ENCODE assay signal across 22 cellular contexts in genomic region chr4:26648260-26648659, GRCh38.
"Had no signal": no experiment of that assay in that cellular context is flagged by ENCODE, and none has a peak within 500 bp of the region (broad histone marks: within the 10 kb centered on the region; RNA-seq: fewer than 3 reads in every experiment).

No MANE protein-coding gene starts in this region.

- H3K27me3 ChIP-seq: gastroesophageal sphincter, heart left ventricle, sigmoid colon, upper lobe of right lung had no signal

- H3K9me3 Mint-ChIP-seq: activated T-helper 17 cell treated with anti-CD3 and anti-CD28 coated beads, Interleukin-2, amount 50 U/mL, for 72 hours had no signal

- H3K4me3 Mint-ChIP-seq: activated B cell treated with CpG ODN at 0.5 μM for 24 hours; activated CD4-positive, alpha-beta memory T cell treated with anti-CD3 and anti-CD28 coated beads for 36 hours; activated CD8-positive, alpha-beta memory T cell treated with anti-CD3 and anti-CD28 coated beads, Interleukin-2, amount 10 ng/mL, durations not matched to agents 7 days and 5 days; activated T-helper 17 cell treated with anti-CD3 and anti-CD28 coated beads, Interleukin-2, amount 50 U/mL, for 72 hours; brain; central memory CD8-positive, alpha-beta T cell; naive thymus-derived CD8-positive, alpha-beta T cell; T-helper 2 cell treated with Interferon-gamma antibody and Interleukin-4, amounts not matched to agents 5 μg/mL and 100 μg/mL, for 36 hours had no signal

- H3K27ac Mint-ChIP-seq: activated B cell treated with CpG ODN at 0.5 μM for 24 hours; activated CD4-positive, alpha-beta memory T cell treated with anti-CD3 and anti-CD28 coated beads for 36 hours; activated CD8-positive, alpha-beta memory T cell treated with anti-CD3 and anti-CD28 coated beads, Interleukin-2, amount 10 ng/mL, durations not matched to agents 7 days and 5 days; activated T-helper 17 cell treated with anti-CD3 and anti-CD28 coated beads, Interleukin-2, amount 50 U/mL, for 72 hours; brain; T-helper 2 cell treated with Interferon-gamma antibody and Interleukin-4, amounts not matched to agents 5 μg/mL and 100 μg/mL, for 36 hours had no signal

- FAIRE-seq: endometrium, TTC549 had no signal

- H3K79me2 ChIP-seq: parathyroid adenoma had no signal

- H3K36me3 ChIP-seq: gastroesophageal sphincter, sigmoid colon, upper lobe of right lung had no signal

- H3K4me1 ChIP-seq: gastroesophageal sphincter, heart left ventricle, parathyroid adenoma, sigmoid colon, upper lobe of right lung had no signal

- H3K4me3 ChIP-seq: coronary artery, gastroesophageal sphincter, heart left ventricle, sigmoid colon, upper lobe of right lung had no signal

- H3K27ac ChIP-seq: coronary artery, gastroesophageal sphincter, heart left ventricle, parathyroid adenoma, sigmoid colon, upper lobe of right lung had no signal

- H3K9ac ChIP-seq: parathyroid adenoma had no signal

- H3K27me3 Mint-ChIP-seq: activated B cell treated with CpG ODN at 0.5 μM for 24 hours; activated CD4-positive, alpha-beta memory T cell treated with anti-CD3 and anti-CD28 coated beads for 36 hours; activated CD8-positive, alpha-beta memory T cell treated with anti-CD3 and anti-CD28 coated beads, Interleukin-2, amount 10 ng/mL, durations not matched to agents 7 days and 5 days; activated T-helper 17 cell treated with anti-CD3 and anti-CD28 coated beads, Interleukin-2, amount 50 U/mL, for 72 hours; central memory CD8-positive, alpha-beta T cell; naive thymus-derived CD8-positive, alpha-beta T cell had no signal

- ATAC-seq: activated CD8-positive, alpha-beta memory T cell treated with anti-CD3 and anti-CD28 coated beads, Interleukin-2, amount 10 ng/mL, durations not matched to agents 7 days and 5 days; activated T-helper 17 cell treated with anti-CD3 and anti-CD28 coated beads, Interleukin-2, amount 50 U/mL, for 72 hours; gastroesophageal sphincter; heart left ventricle; naive thymus-derived CD8-positive, alpha-beta T cell; upper lobe of right lung had no signal

- H3K9me3 ChIP-seq: gastroesophageal sphincter, sigmoid colon, upper lobe of right lung had no signal

- DNase-seq: activated B cell treated with CpG ODN at 0.5 μM for 24 hours; activated CD4-positive, alpha-beta memory T cell treated with anti-CD3 and anti-CD28 coated beads for 36 hours; activated CD4-positive, alpha-beta T cell treated with anti-CD3 and anti-CD28 coated beads for 4 hours; activated CD8-positive, alpha-beta memory T cell treated with anti-CD3 and anti-CD28 coated beads, Interleukin-2, amount 10 ng/mL, durations not matched to agents 7 days and 5 days; activated naive CD4-positive, alpha-beta T cell treated with Interleukin-2 at 50 U/mL for 16 hours; heart left ventricle; mesendoderm; naive thymus-derived CD8-positive, alpha-beta T cell; sigmoid colon; stimulated activated CD4-positive, alpha-beta T cell treated with anti-CD3 and anti-CD28 coated beads, Interleukin-1b, Interleukin-23, amount 100 ng/mL, for 48 hours; stimulated activated CD8-positive, alpha-beta memory T cell treated with anti-CD3 and anti-CD28 coated beads, Interleukin-4, amount 100 ng/mL, for 48 hours; stimulated activated naive CD4-positive, alpha-beta T cell; upper lobe of right lung had no signal

- H3K4me1 Mint-ChIP-seq: activated B cell treated with CpG ODN at 0.5 μM for 24 hours; activated CD8-positive, alpha-beta memory T cell treated with anti-CD3 and anti-CD28 coated beads, Interleukin-2, amount 10 ng/mL, durations not matched to agents 7 days and 5 days; activated T-helper 17 cell treated with anti-CD3 and anti-CD28 coated beads, Interleukin-2, amount 50 U/mL, for 72 hours; brain had no signal

- H2AFZ ChIP-seq: parathyroid adenoma had no signal
